21 cellular contexts compared by ENCODE assay signal in genomic region chr17:13044713-13045112, GRCh38. TPM values are rescaled to one million over a fixed set of nuclear protein-coding genes. Genes with fewer than 3 reads are reported as not detected.
DNase-seq lines count a peak whose midpoint lies in the region.
"Had no signal": no experiment of that assay in that cellular context is flagged by ENCODE, and none has a peak within 500 bp of the region (broad histone marks: within the 10 kb centered on the region; RNA-seq: fewer than 3 reads in every experiment).

No MANE protein-coding gene starts in this region.

- H2AK5ac ChIP-seq in mesenchymal stem cell (ENCODE audit: low read length, severe bottlenecking) = no peak overlapping the region

- H3K9ac ChIP-seq in GM23248 (no peak overlapping the region), mesenchymal stem cell (ENCODE audit: low read length) (peak overlapping the region; percentile 28)

- H3K14ac ChIP-seq in mesenchymal stem cell (ENCODE audit: low read length in 2 of 2) = no peak overlapping the region

- no peaks in the 10 kb centered on the region for H3K9me2 ChIP-seq in GM23248 (ENCODE audit: insufficient read depth)

- H4K8ac ChIP-seq in mesenchymal stem cell (ENCODE audit: low read length) = no peak overlapping the region

- H4K20me1 ChIP-seq in GM23248 (ENCODE audit: insufficient read depth) = no peaks in the 10 kb centered on the region

- no peak overlapping the region for H3K4ac ChIP-seq in mesenchymal stem cell (ENCODE audit: low read depth in 1 of 2, low read length in 2 of 2)

- H3K79me2 ChIP-seq in GM23248 (ENCODE audit: insufficient read depth) = no peaks in the 10 kb centered on the region

- H3K9me3 ChIP-seq in GM23248 (ENCODE audit: low read depth) (no peaks in the 10 kb centered on the region), mesenchymal stem cell (ENCODE audit: control insufficient read depth, low read length) (no peaks in the 10 kb centered on the region)
- H3K9me3 ChIP-seq: SJCRH30 had no signal

- no peak overlapping the region for H3K27ac ChIP-seq in GM23248
- H3K27ac ChIP-seq in mesenchymal stem cell (ENCODE audit: low read length, poor library complexity, severe bottlenecking) = no peak overlapping the region
- H3K27ac ChIP-seq: C4-2B, SJCRH30 had no signal

- H3K27me3 ChIP-seq in GM23248 (replicated peaks; ENCODE audit: insufficient read depth) (peaks cover 13% of the 10 kb centered on the region; the same call in 1 of the 2 replicates), mesenchymal stem cell (ENCODE audit: control insufficient read depth in 1 of 2, insufficient read depth in 1 of 2, low read length in 2 of 2) (peaks cover 0 to 24% of the 10 kb centered on the region in 2 experiments)

- no peak overlapping the region for H3K4me3 ChIP-seq in GM23248
- peak overlapping the region in 1 of 2 experiments; percentile 22 for H3K4me3 ChIP-seq in mesenchymal stem cell (ENCODE audit: insufficient read depth in 1 of 2, low read depth in 1 of 2, low read length in 2 of 2)
- H3K4me3 ChIP-seq: SJCRH30 had no signal

- 12 to 20% methylated on average over 6 of the region's 6 CpGs for WGBS in GM23248 (ENCODE audit: low coverage in 1 of 2, low lambda C conversion rate in 2 of 2, missing lambda C conversion rate in 2 of 2), 2 experiments
- whole genome bisulfite sequencing in mesenchymal stem cell = 83% methylated on average over 6 of the region's 6 CpGs

- H3K4me1 ChIP-seq in GM23248 (ENCODE audit: insufficient read depth) (peaks cover 17% of the 10 kb centered on the region; the same call in 1 of the 2 replicates), mesenchymal stem cell (ENCODE audit: control insufficient read depth, insufficient read depth, low read depth, low read length) (no peaks in the 10 kb centered on the region)
- H3K4me1 ChIP-seq: SJCRH30 had no signal

- H2AFZ ChIP-seq in GM23248 = peak overlapping the region; percentile 49
- no peak overlapping the region for H2AFZ ChIP-seq in mesenchymal stem cell (ENCODE audit: low read depth, low read length)

- no peak overlapping the region for H4K91ac ChIP-seq in mesenchymal stem cell (ENCODE audit: low read length)

- H2BK5ac ChIP-seq in mesenchymal stem cell (ENCODE audit: low read depth, low read length, poor library complexity, severe bottlenecking) = no peak overlapping the region

- H3F3A ChIP-seq in GM23248 (ENCODE audit: insufficient read depth) = peaks cover 7% of the 10 kb centered on the region

- H2BK12ac ChIP-seq in mesenchymal stem cell (ENCODE audit: low read length in 2 of 2) = no peak overlapping the region

- in situ Hi-C loops in GM23248 (cut with MboI) = loop anchor here (25.0 kb wide), 2 partner anchors 543 to 1893 kb away; no protein-coding TSS in a partner anchor

- no peaks in the 10 kb centered on the region for H3K36me3 ChIP-seq in GM23248 (ENCODE audit: low read depth)
- H3K36me3 ChIP-seq in mesenchymal stem cell (ENCODE audit: control insufficient read depth in 1 of 2, insufficient read depth in 2 of 2, low read depth in 1 of 2, low read length in 2 of 2) = no peaks in the 10 kb centered on the region
- H3K36me3 ChIP-seq: SJCRH30 had no signal

- H3K4me2 ChIP-seq in GM23248 (ENCODE audit: unreplicated experiment) (peak overlapping the region; percentile 11), mesenchymal stem cell (ENCODE audit: low read length, poor library complexity, severe bottlenecking) (no peak overlapping the region)

- H2BK120ac ChIP-seq in mesenchymal stem cell (ENCODE audit: low read depth, low read length) = no peak overlapping the region

- DNase-seq in GM23248 (peak; percentile 44), epidermal melanocyte (ENCODE audit: insufficient read length, low spot score) (peak; percentile 58), mesenchymal stem cell (no peak), kidney glomerular epithelial cell (lab: John Stamatoyannopoulos, UW) (no peak), C1 segment of cervical spinal cord (lab: John Stamatoyannopoulos, UW) (no peak), NCI-H1048 (lab: John Stamatoyannopoulos, UW) (no peak), NCI-H1694 (lab: John Stamatoyannopoulos, UW) (no peak)
- DNase-seq: AML-193; Calu3; CD8-positive, alpha-beta memory T cell; DMS153; Karpas-422; MV-4-11; NCI-H1694 treated with DMSO at 0.1 percent for 48 hours; NCI-H2081 treated with DMSO at 0.1 percent for 48 hours; NCI-H446; NCI-H526 treated with DMSO at 0.1 percent for 48 hours; OCI-M1; SJCRH30; SW 1271 had no signal

- H3K23ac ChIP-seq in mesenchymal stem cell (ENCODE audit: low read length in 2 of 2) = no peak overlapping the region

- H3K79me1 ChIP-seq in mesenchymal stem cell (replicated peaks; ENCODE audit: low read length, poor library complexity, severe bottlenecking) = no peaks in the 10 kb centered on the region

- H2BK15ac ChIP-seq in mesenchymal stem cell (ENCODE audit: low read depth, poor library complexity, severe bottlenecking) = no peak overlapping the region

- H3K18ac ChIP-seq in mesenchymal stem cell (ENCODE audit: low read depth in 1 of 2, low read length in 2 of 2) = no peak overlapping the region

RNA-seq across cellular contexts. Expression of gene ELAC2, which starts 26.9 kb away (rescaled TPM):
- 54.8 and 66.5 TPM in 2 replicates for total RNA-seq in GM23248 (2014; rRNA removed; shearing (Covaris generic))
- polyA plus RNA-seq in GM23248 (2016; fragmentation: Nextera tagmentation; extraction: Ambion mirVana) = 42.2 and 44.3 TPM in 2 replicates
- polyA plus RNA-seq in mesenchymal stem cell (2013, experiment 1 of 2) = 35.5 TPM
- 37.2 TPM for polyA plus RNA-seq in mesenchymal stem cell (2013, experiment 2 of 2)

Comparison
In these comparisons a context has a peak if more than half of its experiments do, and no peak if none do; other contexts are left out.
1. DNase-seq: peak in GM23248 (single experiment) and epidermal melanocyte (single experiment); none in mesenchymal stem cell (single experiment), kidney glomerular epithelial cell (single experiment), C1 segment of cervical spinal cord (0 of 14), NCI-H1048 (single experiment) and NCI-H1694 (single experiment).